ENCODE assay signal across 22 cellular contexts in genomic region chr2:162917626-162918025, GRCh38.
"Had no signal": no experiment of that assay in that cellular context is flagged by ENCODE, and none has a peak within 500 bp of the region (broad histone marks: within the 10 kb centered on the region; RNA-seq: fewer than 3 reads in every experiment).

No MANE protein-coding gene starts in this region.

- H3K27me3 Mint-ChIP-seq: activated CD4-positive, alpha-beta T cell treated with anti-CD3 and anti-CD28 coated beads, Interleukin-2, amount 10 ng/mL, durations not matched to agents 7 days and 5 days; activated CD8-positive, alpha-beta T cell treated with anti-CD3 and anti-CD28 coated beads for 36 hours; activated naive CD8-positive, alpha-beta T cell; central memory CD8-positive, alpha-beta T cell had no signal

- H3K4me1 ChIP-seq: adrenal gland, esophagus muscularis mucosa, left ventricle myocardium inferior, prostate gland, spleen had no signal

- H3K9me3 Mint-ChIP-seq: activated CD8-positive, alpha-beta T cell treated with anti-CD3 and anti-CD28 coated beads for 36 hours; activated T-helper 1 cell treated with anti-CD3 and anti-CD28 coated beads, Interleukin-12 subunit alpha, Interleukin-12 subunit beta, Interleukin-2, Interleukin-4 antibody, amounts not matched to agents 30 ng/mL and 10 ng/mL and 1 ng/mL, durations not matched to agents 14 hours and 24 hours and 36 hours had no signal

- ATAC-seq: activated CD8-positive, alpha-beta T cell treated with anti-CD3 and anti-CD28 coated beads for 36 hours; natural killer cell had no signal

- H3K4me1 Mint-ChIP-seq: activated CD4-positive, alpha-beta T cell treated with anti-CD3 and anti-CD28 coated beads, Interleukin-2, amount 10 ng/mL, durations not matched to agents 7 days and 5 days; central memory CD8-positive, alpha-beta T cell; natural killer cell had no signal

- H3K27ac Mint-ChIP-seq: activated CD4-positive, alpha-beta T cell treated with anti-CD3 and anti-CD28 coated beads, Interleukin-2, amount 10 ng/mL, durations not matched to agents 7 days and 5 days; activated CD8-positive, alpha-beta T cell treated with anti-CD3 and anti-CD28 coated beads for 36 hours; activated naive CD8-positive, alpha-beta T cell; activated T-helper 1 cell treated with anti-CD3 and anti-CD28 coated beads, Interleukin-12 subunit alpha, Interleukin-12 subunit beta, Interleukin-2, Interleukin-4 antibody, amounts not matched to agents 30 ng/mL and 10 ng/mL and 1 ng/mL, durations not matched to agents 14 hours and 24 hours and 36 hours; natural killer cell had no signal

- H3K27me3 ChIP-seq: adrenal gland, dorsolateral prefrontal cortex, esophagus muscularis mucosa, ovary, spleen had no signal

- H3K4me3 ChIP-seq: adrenal gland, dorsolateral prefrontal cortex, esophagus muscularis mucosa, left ventricle myocardium inferior, ovary, prostate gland, spleen had no signal

- DNase-seq: activated CD4-positive, alpha-beta T cell treated with anti-CD3 and anti-CD28 coated beads, Interleukin-2, amount 10 ng/mL, durations not matched to agents 7 days and 5 days; activated CD4-positive, CD25-positive, alpha-beta regulatory T cell treated with anti-CD3 and anti-CD28 coated beads, Interleukin-2, amount 50 U/mL, for 72 hours; activated CD8-positive, alpha-beta T cell treated with anti-CD3 and anti-CD28 coated beads for 36 hours; activated gamma-delta T cell treated with Interleukin-2 at 50 U/mL for 16 hours; adrenal gland; dorsolateral prefrontal cortex; glutamatergic neuron; hippocampal formation; left ventricle myocardium inferior; mammary epithelial cell; midbrain; natural killer cell; ovary; spleen; stimulated activated CD4-positive, alpha-beta T cell treated with anti-CD3 and anti-CD28 coated beads, Interleukin-4, amount 100 ng/mL, for 24 hours; stimulated activated naive CD4-positive, alpha-beta T cell treated with Interleukin-2 at 50 U/mL for 16 hours; WERI-Rb-1 had no signal

- H3K4me3 Mint-ChIP-seq: activated CD4-positive, alpha-beta T cell treated with anti-CD3 and anti-CD28 coated beads, Interleukin-2, amount 10 ng/mL, durations not matched to agents 7 days and 5 days; activated CD8-positive, alpha-beta T cell treated with anti-CD3 and anti-CD28 coated beads for 36 hours; activated naive CD8-positive, alpha-beta T cell; activated T-helper 1 cell treated with anti-CD3 and anti-CD28 coated beads, Interleukin-12 subunit alpha, Interleukin-12 subunit beta, Interleukin-2, Interleukin-4 antibody, amounts not matched to agents 30 ng/mL and 10 ng/mL and 1 ng/mL, durations not matched to agents 14 hours and 24 hours and 36 hours; central memory CD8-positive, alpha-beta T cell; natural killer cell had no signal

- H3K9me3 ChIP-seq: adrenal gland, esophagus muscularis mucosa, left ventricle myocardium inferior, ovary, prostate gland had no signal

- H3K27ac ChIP-seq: adrenal gland, dorsolateral prefrontal cortex, esophagus muscularis mucosa, left ventricle myocardium inferior, ovary, prostate gland, WERI-Rb-1 had no signal

- H3K36me3 ChIP-seq: adrenal gland, esophagus muscularis mucosa, left ventricle myocardium inferior, ovary, prostate gland, spleen, WERI-Rb-1 had no signal

- H3K36me3 Mint-ChIP-seq: activated naive CD8-positive, alpha-beta T cell; natural killer cell had no signal
